1 cellular context compared by ENCODE assay signal in genomic region chr11:111923951-111924350, GRCh38.
TF ChIP-seq lines count a peak whose summit lies in the region.

No MANE protein-coding gene starts in this region.

TF ChIP-seq in GM23338, 12 proteins besides CTCF, POLR2A, EP300 and RAD21 (continued from another document):
- TF ChIP-seq, protein P1, sequence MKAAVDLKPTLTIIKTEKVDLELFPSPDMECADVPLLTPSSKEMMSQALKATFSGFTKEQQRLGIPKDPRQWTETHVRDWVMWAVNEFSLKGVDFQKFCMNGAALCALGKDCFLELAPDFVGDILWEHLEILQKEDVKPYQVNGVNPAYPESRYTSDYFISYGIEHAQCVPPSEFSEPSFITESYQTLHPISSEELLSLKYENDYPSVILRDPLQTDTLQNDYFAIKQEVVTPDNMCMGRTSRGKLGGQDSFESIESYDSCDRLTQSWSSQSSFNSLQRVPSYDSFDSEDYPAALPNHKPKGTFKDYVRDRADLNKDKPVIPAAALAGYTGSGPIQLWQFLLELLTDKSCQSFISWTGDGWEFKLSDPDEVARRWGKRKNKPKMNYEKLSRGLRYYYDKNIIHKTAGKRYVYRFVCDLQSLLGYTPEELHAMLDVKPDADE (IDR thresholded peaks at IDR 0.05): no peak
